In genomic region chr5:95857185-95857945, GRCh38 we compare ENCODE assay signal across 1 cellular context.
TF ChIP-seq lines count a peak whose summit lies in the region.

No MANE protein-coding gene starts in this region.

TF ChIP-seq in HepG2, 621 proteins besides CTCF, POLR2A, EP300 and RAD21 (continued from another document and continues in another):
- TF ChIP-seq, protein P1, sequence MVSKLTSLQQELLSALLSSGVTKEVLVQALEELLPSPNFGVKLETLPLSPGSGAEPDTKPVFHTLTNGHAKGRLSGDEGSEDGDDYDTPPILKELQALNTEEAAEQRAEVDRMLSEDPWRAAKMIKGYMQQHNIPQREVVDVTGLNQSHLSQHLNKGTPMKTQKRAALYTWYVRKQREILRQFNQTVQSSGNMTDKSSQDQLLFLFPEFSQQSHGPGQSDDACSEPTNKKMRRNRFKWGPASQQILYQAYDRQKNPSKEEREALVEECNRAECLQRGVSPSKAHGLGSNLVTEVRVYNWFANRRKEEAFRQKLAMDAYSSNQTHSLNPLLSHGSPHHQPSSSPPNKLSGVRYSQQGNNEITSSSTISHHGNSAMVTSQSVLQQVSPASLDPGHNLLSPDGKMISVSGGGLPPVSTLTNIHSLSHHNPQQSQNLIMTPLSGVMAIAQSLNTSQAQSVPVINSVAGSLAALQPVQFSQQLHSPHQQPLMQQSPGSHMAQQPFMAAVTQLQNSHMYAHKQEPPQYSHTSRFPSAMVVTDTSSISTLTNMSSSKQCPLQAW (CRISPR knock-in tag; IDR thresholded peaks at IDR 0.05), result no peak
- TF ChIP-seq MLXIP (CRISPR knock-in tag; IDR thresholded peaks at IDR 0.05; ENCODE audit: borderline replicate concordance), result peak; percentile 38; the same call in 1 of the 2 replicates
- peak; percentile 92; the same call in 1 of the 2 replicates for TF ChIP-seq ZBTB20 (CRISPR knock-in tag; IDR thresholded peaks at IDR 0.05; ENCODE audit: borderline replicate concordance, low read depth)
- TF ChIP-seq, protein P2, sequence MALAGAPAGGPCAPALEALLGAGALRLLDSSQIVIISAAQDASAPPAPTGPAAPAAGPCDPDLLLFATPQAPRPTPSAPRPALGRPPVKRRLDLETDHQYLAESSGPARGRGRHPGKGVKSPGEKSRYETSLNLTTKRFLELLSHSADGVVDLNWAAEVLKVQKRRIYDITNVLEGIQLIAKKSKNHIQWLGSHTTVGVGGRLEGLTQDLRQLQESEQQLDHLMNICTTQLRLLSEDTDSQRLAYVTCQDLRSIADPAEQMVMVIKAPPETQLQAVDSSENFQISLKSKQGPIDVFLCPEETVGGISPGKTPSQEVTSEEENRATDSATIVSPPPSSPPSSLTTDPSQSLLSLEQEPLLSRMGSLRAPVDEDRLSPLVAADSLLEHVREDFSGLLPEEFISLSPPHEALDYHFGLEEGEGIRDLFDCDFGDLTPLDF (CRISPR knock-in tag; IDR thresholded peaks at IDR 0.05), result peak; percentile 84
- peak; percentile 88 for TF ChIP-seq TFE3 (CRISPR knock-in tag; IDR thresholded peaks at IDR 0.05)
- TF ChIP-seq ZNF510 (CRISPR knock-in tag; IDR thresholded peaks at IDR 0.05; ENCODE audit: low read depth), result 0 out of 2 replicates have a peak, but pooled peaks have one; percentile 67
- no peak for TF ChIP-seq HOXA9 (CRISPR knock-in tag; IDR thresholded peaks at IDR 0.05; ENCODE audit: borderline replicate concordance)
- peak; percentile 64; the same call in 1 of the 2 replicates for TF ChIP-seq ZNF552 (CRISPR knock-in tag; IDR thresholded peaks at IDR 0.05; ENCODE audit: borderline replicate concordance)
- TF ChIP-seq RNF2 (conservative IDR thresholded peaks at IDR 0.05; ENCODE audit: low read depth), result peak; percentile 97
- TF ChIP-seq NR2F6 (IDR thresholded peaks at IDR 0.05), result peak; percentile 96
- TF ChIP-seq NR2F6 (CRISPR knock-in tag; IDR thresholded peaks at IDR 0.05), result peak; percentile 97
- TF ChIP-seq RFXAP (CRISPR knock-in tag; IDR thresholded peaks at IDR 0.05; ENCODE audit: borderline replicate concordance), result peak; percentile 63; the same call in 1 of the 2 replicates
- TF ChIP-seq CBFB (CRISPR knock-in tag; IDR thresholded peaks at IDR 0.05), result no peak
- 0 out of 2 replicates have a peak, but pooled peaks have one; percentile 42 for TF ChIP-seq ZFYVE20 (CRISPR knock-in tag; IDR thresholded peaks at IDR 0.05; ENCODE audit: borderline replicate concordance, low read depth)
- TF ChIP-seq ZNF563 (CRISPR knock-in tag; IDR thresholded peaks at IDR 0.05), result peak; percentile 73; the same call in 1 of the 2 replicates
- peak; percentile 61; the same call in 1 of the 2 replicates for TF ChIP-seq ZNF280B (CRISPR knock-in tag; IDR thresholded peaks at IDR 0.05; ENCODE audit: borderline replicate concordance)
- peak; percentile 71; the same call in 1 of the 2 replicates for TF ChIP-seq GFI1 (CRISPR knock-in tag; IDR thresholded peaks at IDR 0.05; ENCODE audit: borderline replicate concordance)
- TF ChIP-seq ZBTB44 (CRISPR knock-in tag; IDR thresholded peaks at IDR 0.05), result 0 out of 2 replicates have a peak, but pooled peaks have one; percentile 71
- TF ChIP-seq HINFP (CRISPR knock-in tag; IDR thresholded peaks at IDR 0.05; ENCODE audit: low read depth), result peak; percentile 87
- peak; percentile 57; the same call in 1 of the 2 replicates for TF ChIP-seq ZNF263 (CRISPR knock-in tag; IDR thresholded peaks at IDR 0.05)
- 0 out of 2 replicates have a peak, but pooled peaks have one; percentile 12 for TF ChIP-seq SMC3 (IDR thresholded peaks at IDR 0.05; ENCODE audit: low read length)
- TF ChIP-seq NR2F1 (CRISPR knock-in tag; IDR thresholded peaks at IDR 0.05), result peak; percentile 89 to 93
- TF ChIP-seq YEATS2 (CRISPR knock-in tag; IDR thresholded peaks at IDR 0.05; ENCODE audit: borderline replicate concordance), result peak; percentile 79; the same call in 1 of the 2 replicates
- 0 out of 2 replicates have a peak, but pooled peaks have one; percentile 80 for TF ChIP-seq NPAS2 (CRISPR knock-in tag; IDR thresholded peaks at IDR 0.05; ENCODE audit: borderline replicate concordance)
- peak; percentile 78 for TF ChIP-seq FOXO1 (CRISPR knock-in tag; IDR thresholded peaks at IDR 0.05)
- no peak for TF ChIP-seq NR2F2 (IDR thresholded peaks at IDR 0.05; ENCODE audit: borderline replicate concordance, low read depth)
- TF ChIP-seq ZNF292 (CRISPR knock-in tag; IDR thresholded peaks at IDR 0.05; ENCODE audit: borderline replicate concordance, low read depth), result peak; percentile 88; the same call in 1 of the 2 replicates
- TF ChIP-seq MNT (IDR thresholded peaks at IDR 0.05), result peak; percentile 57
- TF ChIP-seq ZNF230 (CRISPR knock-in tag; IDR thresholded peaks at IDR 0.05), result peak; percentile 65; the same call in 1 of the 2 replicates
- peak; percentile 53; the same call in 1 of the 2 replicates for TF ChIP-seq IRF9 (CRISPR knock-in tag; IDR thresholded peaks at IDR 0.05; ENCODE audit: borderline replicate concordance)
- TF ChIP-seq MIER3 (CRISPR knock-in tag; IDR thresholded peaks at IDR 0.05; ENCODE audit: borderline replicate concordance), result peak; percentile 62
- TF ChIP-seq SIX1 (CRISPR knock-in tag; IDR thresholded peaks at IDR 0.05; ENCODE audit: borderline replicate concordance), result no peak
- peak; percentile 83; the same call in 1 of the 2 replicates for TF ChIP-seq SRY (CRISPR knock-in tag; IDR thresholded peaks at IDR 0.05)
- 0 out of 2 replicates have a peak, but pooled peaks have one; percentile 34 for TF ChIP-seq CENPT (CRISPR knock-in tag; IDR thresholded peaks at IDR 0.05; ENCODE audit: low read depth)
- TF ChIP-seq MED8 (CRISPR knock-in tag; IDR thresholded peaks at IDR 0.05; ENCODE audit: insufficient replicate concordance), result peak; percentile 44
- TF ChIP-seq MIER2 (CRISPR knock-in tag; IDR thresholded peaks at IDR 0.05), result peak; percentile 48; the same call in 1 of the 2 replicates
- 0 out of 2 replicates have a peak, but pooled peaks have one; percentile 59 for TF ChIP-seq ZNF3 (CRISPR knock-in tag; IDR thresholded peaks at IDR 0.05)
- peak; percentile 62; the same call in 1 of the 2 replicates for TF ChIP-seq ZHX1 (CRISPR knock-in tag; IDR thresholded peaks at IDR 0.05; ENCODE audit: low read depth)
